27 cellular contexts compared by ENCODE assay signal in the genomic region with DNA sequence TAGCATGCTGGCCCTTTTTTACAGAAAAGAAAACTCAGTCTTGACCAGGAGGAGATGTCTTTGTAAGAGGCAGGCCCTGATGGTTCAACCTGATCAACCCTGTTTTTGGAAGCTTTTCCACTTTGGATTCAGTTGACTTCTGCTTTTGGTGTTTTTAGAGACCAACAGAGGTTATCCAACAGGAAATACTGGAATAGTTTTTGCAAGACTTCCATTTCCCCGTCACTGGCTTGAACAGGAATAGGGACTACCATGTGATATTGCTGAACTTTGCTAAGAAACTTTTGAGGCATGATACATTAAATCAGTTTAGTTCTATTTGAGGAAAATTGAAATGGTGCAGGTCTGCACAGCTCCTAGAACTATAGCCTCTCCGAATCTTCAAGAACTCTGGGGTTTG. TPM values are rescaled to one million over a fixed set of nuclear protein-coding genes. Genes with fewer than 3 reads are reported as not detected.
"Had no signal": no experiment of that assay in that cellular context is flagged by ENCODE, and none has a peak within 500 bp of the region (broad histone marks: within the 10 kb centered on the region; RNA-seq: fewer than 3 reads in every experiment).

No MANE protein-coding gene starts in this region.

- H3K36me3 Mint-ChIP-seq: natural killer cell treated with Interleukin-12 subunit alpha and Interleukin-12 subunit beta and Interleukin-15 and Interleukin-18, amount 100 ng/mL, for 72 hours; stimulated activated naive B cell treated with anti-CD40 and anti-IgM and Interleukin-4, amounts not matched to agents 10 μg/mL and 1 μg/mL and 100 μg/mL, for 72 hours; T-cell had no signal

- H3K9me3 Mint-ChIP-seq: activated naive CD8-positive, alpha-beta T cell treated with anti-CD3 and anti-CD28 coated beads, Interleukin-2, amount 50 U/mL, for 24 hours; activated T-helper 1 cell treated with anti-CD3 and anti-CD28 coated beads, Interleukin-12 subunit alpha, Interleukin-12 subunit beta, Interleukin-2, Interleukin-4 antibody, amounts not matched to agents 30 ng/mL and 10 ng/mL and 1 ng/mL, durations not matched to agents 14 hours and 24 hours and 36 hours; effector memory CD8-positive, alpha-beta T cell; natural killer cell treated with Interleukin-12 subunit alpha and Interleukin-12 subunit beta and Interleukin-15 and Interleukin-18, amount 100 ng/mL, for 72 hours; T-cell; T-helper 2 cell treated with Interferon-gamma antibody and Interleukin-4, amounts not matched to agents 5 μg/mL and 100 μg/mL, for 36 hours had no signal

- ATAC-seq: activated CD8-positive, alpha-beta T cell treated with anti-CD3 and anti-CD28 coated beads, Interleukin-2, amount 10 ng/mL, durations not matched to agents 7 days and 5 days; activated naive CD8-positive, alpha-beta T cell treated with anti-CD3 and anti-CD28 coated beads, Interleukin-2, amount 50 U/mL, for 24 hours; body of pancreas; effector memory CD8-positive, alpha-beta T cell; left lung; natural killer cell treated with Interleukin-12 subunit alpha and Interleukin-12 subunit beta and Interleukin-15 and Interleukin-18, amount 100 ng/mL, for 72 hours; psoas muscle; stimulated activated naive B cell treated with anti-CD40 and anti-IgM and Interleukin-4, amounts not matched to agents 10 μg/mL and 1 μg/mL and 100 μg/mL, for 72 hours; T-cell had no signal

- H3K9me3 ChIP-seq: body of pancreas, esophagus squamous epithelium, heart right ventricle, left lung, pancreas, psoas muscle, transverse colon had no signal

- H3K4me3 ChIP-seq: body of pancreas, cardiac muscle cell, esophagus squamous epithelium, heart right ventricle, left lung, pancreas, psoas muscle, smooth muscle cell, transverse colon had no signal

- H3K27me3 Mint-ChIP-seq: activated naive CD8-positive, alpha-beta T cell treated with anti-CD3 and anti-CD28 coated beads, Interleukin-2, amount 50 U/mL, for 24 hours had no signal

- H3K27ac Mint-ChIP-seq: activated CD8-positive, alpha-beta T cell treated with anti-CD3 and anti-CD28 coated beads, Interleukin-2, amount 10 ng/mL, durations not matched to agents 7 days and 5 days; activated naive CD8-positive, alpha-beta T cell treated with anti-CD3 and anti-CD28 coated beads, Interleukin-2, amount 50 U/mL, for 24 hours; activated T-helper 1 cell treated with anti-CD3 and anti-CD28 coated beads, Interleukin-12 subunit alpha, Interleukin-12 subunit beta, Interleukin-2, Interleukin-4 antibody, amounts not matched to agents 30 ng/mL and 10 ng/mL and 1 ng/mL, durations not matched to agents 14 hours and 24 hours and 36 hours; effector memory CD8-positive, alpha-beta T cell; natural killer cell treated with Interleukin-12 subunit alpha and Interleukin-12 subunit beta and Interleukin-15 and Interleukin-18, amount 100 ng/mL, for 72 hours; stimulated activated naive B cell treated with anti-CD40 and anti-IgM and Interleukin-4, amounts not matched to agents 10 μg/mL and 1 μg/mL and 100 μg/mL, for 72 hours; T-cell; T-helper 2 cell treated with Interferon-gamma antibody and Interleukin-4, amounts not matched to agents 5 μg/mL and 100 μg/mL, for 36 hours had no signal

- DNase-seq: activated CD4-positive, alpha-beta T cell treated with anti-CD3 and anti-CD28 coated beads for 1 hour; activated CD4-positive, alpha-beta T cell treated with anti-CD3 and anti-CD28 coated beads, Interleukin-2, amount 50 U/mL, for 1 hour; activated CD8-positive, alpha-beta T cell treated with anti-CD3 and anti-CD28 coated beads, Interleukin-2, amount 10 ng/mL, durations not matched to agents 7 days and 5 days; activated gamma-delta T cell; activated naive CD4-positive, alpha-beta T cell treated with anti-CD3 and anti-CD28 coated beads, Interleukin-2, amount 50 U/mL, for 16 hours; activated naive CD8-positive, alpha-beta T cell treated with anti-CD3 and anti-CD28 coated beads, Interleukin-2, amount 50 U/mL, for 24 hours; anterior cingulate cortex; body of pancreas; effector memory CD8-positive, alpha-beta T cell; esophagus squamous epithelium; heart right ventricle; left lung; midbrain; pancreas; psoas muscle; right cardiac atrium; stimulated activated CD4-positive, alpha-beta T cell treated with anti-CD3 and anti-CD28 coated beads, Interleukin-15, amount 100 ng/mL, for 24 hours; stimulated activated CD4-positive, alpha-beta T cell treated with anti-CD3 and anti-CD28 coated beads, Interleukin-2, amount 100 ng/mL, for 48 hours; stimulated activated CD8-positive, alpha-beta memory T cell treated with anti-CD3 and anti-CD28 coated beads, Interleukin-4, amount 100 ng/mL, for 48 hours; stimulated activated naive B cell treated with anti-CD40 and anti-IgM and Interleukin-4, amounts not matched to agents 10 μg/mL and 1 μg/mL and 100 μg/mL, for 72 hours; T-cell; transverse colon had no signal

- H3K27me3 ChIP-seq: body of pancreas, cardiac muscle cell, esophagus squamous epithelium, heart right ventricle, left lung, pancreas, transverse colon had no signal

- H3K36me3 ChIP-seq: cardiac muscle cell, esophagus squamous epithelium, heart right ventricle, left lung, pancreas, transverse colon had no signal

- H3K4me3 Mint-ChIP-seq: activated CD8-positive, alpha-beta T cell treated with anti-CD3 and anti-CD28 coated beads, Interleukin-2, amount 10 ng/mL, durations not matched to agents 7 days and 5 days; activated naive CD8-positive, alpha-beta T cell treated with anti-CD3 and anti-CD28 coated beads, Interleukin-2, amount 50 U/mL, for 24 hours; activated T-helper 1 cell treated with anti-CD3 and anti-CD28 coated beads, Interleukin-12 subunit alpha, Interleukin-12 subunit beta, Interleukin-2, Interleukin-4 antibody, amounts not matched to agents 30 ng/mL and 10 ng/mL and 1 ng/mL, durations not matched to agents 14 hours and 24 hours and 36 hours; effector memory CD8-positive, alpha-beta T cell; natural killer cell treated with Interleukin-12 subunit alpha and Interleukin-12 subunit beta and Interleukin-15 and Interleukin-18, amount 100 ng/mL, for 72 hours; stimulated activated naive B cell treated with anti-CD40 and anti-IgM and Interleukin-4, amounts not matched to agents 10 μg/mL and 1 μg/mL and 100 μg/mL, for 72 hours; T-cell; T-helper 2 cell treated with Interferon-gamma antibody and Interleukin-4, amounts not matched to agents 5 μg/mL and 100 μg/mL, for 36 hours had no signal

- H3K4me1 ChIP-seq: esophagus squamous epithelium, psoas muscle had no signal

- H3K27ac ChIP-seq: body of pancreas, cardiac muscle cell, esophagus squamous epithelium, left lung, pancreas, psoas muscle had no signal

- H3K4me1 Mint-ChIP-seq: stimulated activated naive B cell treated with anti-CD40 and anti-IgM and Interleukin-4, amounts not matched to agents 10 μg/mL and 1 μg/mL and 100 μg/mL, for 72 hours had no signal

RNA-seq across cellular contexts. Expression of gene DAB2, which starts 17.1 kb away (rescaled TPM):
- total RNA-seq: activated CD8-positive, alpha-beta T cell treated with anti-CD3 and anti-CD28 coated beads, Interleukin-2, amount 10 ng/mL, durations not matched to agents 7 days and 5 days; activated T-helper 1 cell treated with anti-CD3 and anti-CD28 coated beads, Interleukin-12 subunit alpha, Interleukin-12 subunit beta, Interleukin-2, Interleukin-4 antibody, amounts not matched to agents 30 ng/mL and 10 ng/mL and 1 ng/mL, durations not matched to agents 14 hours and 24 hours and 36 hours had no signal
